Comparison of ENCODE assay signal across 8 cellular contexts in the genomic region with DNA sequence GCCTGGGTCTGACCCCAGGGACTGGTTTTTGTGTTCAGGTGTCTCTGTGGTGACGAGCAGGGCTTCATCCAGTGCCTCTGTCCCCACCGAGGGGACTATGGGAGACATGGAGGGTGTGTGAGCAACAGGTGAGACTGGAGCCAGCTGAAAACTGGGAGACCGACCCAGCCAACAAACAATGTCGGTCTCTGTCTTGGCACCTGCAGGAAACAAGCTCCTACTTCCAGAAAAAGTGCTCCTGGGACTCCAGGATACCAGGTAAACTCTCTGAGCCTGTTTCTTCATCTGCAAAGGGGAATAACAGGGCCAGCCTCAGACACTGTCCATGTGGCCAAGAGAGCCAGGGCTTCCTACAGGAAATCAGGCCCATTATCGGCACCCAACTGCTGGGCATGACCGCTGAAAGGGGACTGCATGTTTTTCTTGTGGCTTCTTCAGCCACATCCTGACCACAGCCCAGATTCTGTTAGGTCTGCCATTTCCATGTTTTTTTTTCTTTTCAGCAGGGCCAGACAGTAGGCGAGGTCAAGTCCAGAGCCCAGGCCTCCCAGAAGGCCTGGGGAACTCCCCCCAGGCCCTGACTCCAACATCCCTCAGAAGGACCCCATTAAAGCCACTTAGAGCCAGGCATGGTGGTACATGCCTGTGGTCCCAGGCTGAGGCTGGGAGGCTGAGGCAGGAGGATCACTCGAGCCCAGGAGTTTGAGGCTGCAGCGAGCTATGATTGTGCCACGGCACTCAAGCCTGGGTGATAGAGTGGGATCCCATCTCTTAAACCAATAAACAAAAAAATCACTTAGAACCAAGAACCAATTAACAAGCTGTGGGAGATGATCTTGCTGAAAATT. TPM values are rescaled to one million over a fixed set of nuclear protein-coding genes. Genes with fewer than 3 reads are reported as not detected.
A peak's percentile ranks its signal among the peaks of the same experiment; 100 is the strongest.
DNase-seq lines count a peak whose midpoint lies in the region; ATAC-seq and TF ChIP-seq lines count a peak whose summit lies in the region.

No MANE protein-coding gene starts in this region.

- dilution Hi-C loops in mammary epithelial cell (cut with HindIII; ENCODE audit: low sequenced_read_pairs) = no loop called here

- peak overlapping the region; percentile 76 for H3K9ac ChIP-seq in BLaER1
- H3K9ac ChIP-seq in OCI-LY1 (ENCODE audit: low read length) = peak overlapping the region; percentile 70
- H3K9ac ChIP-seq in mammary epithelial cell (ENCODE audit: insufficient read depth, low read length) = no peak overlapping the region

- H3K9me3 ChIP-seq in BLaER1 = no peaks in the 10 kb centered on the region
- H3K9me3 ChIP-seq in OCI-LY1 (ENCODE audit: low read length) = no peaks in the 10 kb centered on the region
- no peaks in the 10 kb centered on the region for H3K9me3 ChIP-seq in mammary epithelial cell (replicated peaks; ENCODE audit: insufficient read depth, low read length)
- H3K9me3 ChIP-seq in WERI-Rb-1 (ENCODE audit: severe bottlenecking) = no peaks in the 10 kb centered on the region

- H3F3A ChIP-seq in OCI-LY1 (ENCODE audit: insufficient read depth, low read length) = no peaks in the 10 kb centered on the region

- H3K27me3 ChIP-seq in BLaER1 (no peaks in the 10 kb centered on the region), OCI-LY1 (ENCODE audit: insufficient read depth, low read length) (no peaks in the 10 kb centered on the region), mammary epithelial cell (ENCODE audit: insufficient read depth, low read length) (no peaks in the 10 kb centered on the region), WERI-Rb-1 (ENCODE audit: insufficient read depth, low read depth, severe bottlenecking) (no peaks in the 10 kb centered on the region)

- peaks cover 11% of the 10 kb centered on the region for H3K79me2 ChIP-seq in OCI-LY1 (ENCODE audit: insufficient read depth, low read length)
- H3K79me2 ChIP-seq in mammary epithelial cell (ENCODE audit: insufficient read depth, low read length) = no peaks in the 10 kb centered on the region

- H3K4me3 ChIP-seq in BLaER1 = peak overlapping the region; percentile 69
- H3K4me3 ChIP-seq in OCI-LY1 (ENCODE audit: low read depth, low read length, poor library complexity, severe bottlenecking) = peak overlapping the region; percentile 69
- no peak overlapping the region for H3K4me3 ChIP-seq in mammary epithelial cell (replicated peaks in 1 of 3; ENCODE audit: insufficient read depth in 1 of 3, low read depth in 2 of 3, low read length in 3 of 3)
- no peak overlapping the region for H3K4me3 ChIP-seq in WERI-Rb-1 (ENCODE audit: low read depth, low read length)

- H3K4me1 Mint-ChIP-seq in nephron progenitor cell = peaks cover 58% of the 10 kb centered on the region

- no peaks in the 10 kb centered on the region for H3K27me3 Mint-ChIP-seq in nephron progenitor cell (ENCODE audit: low read depth, poor library complexity)

- H3K4me1 ChIP-seq in BLaER1 = peaks cover 47% of the 10 kb centered on the region
- peaks cover 34% of the 10 kb centered on the region for H3K4me1 ChIP-seq in OCI-LY1 (ENCODE audit: insufficient read depth, low read length, severe bottlenecking)
- H3K4me1 ChIP-seq in mammary epithelial cell (ENCODE audit: insufficient read depth, low read length) = peaks cover 9% of the 10 kb centered on the region

- peaks cover 19% of the 10 kb centered on the region for H3K36me3 ChIP-seq in BLaER1
- peaks cover 16% of the 10 kb centered on the region for H3K36me3 ChIP-seq in OCI-LY1 (ENCODE audit: insufficient read depth, low read length)
- H3K36me3 ChIP-seq in mammary epithelial cell (ENCODE audit: insufficient read depth, low read length) = no peaks in the 10 kb centered on the region
- H3K36me3 ChIP-seq in WERI-Rb-1 = no peaks in the 10 kb centered on the region

- H3K9me3 Mint-ChIP-seq in nephron progenitor cell = no peaks in the 10 kb centered on the region

- H3K4me2 ChIP-seq in BLaER1 (peak overlapping the region; percentile 95), OCI-LY1 (ENCODE audit: low read length) (peak overlapping the region; percentile 94), mammary epithelial cell (ENCODE audit: insufficient read depth, low read depth, low read length) (peak overlapping the region; percentile 40)

- CTCF ChIA-PET in mammary epithelial cell (lab: Charles Lee; ENCODE audit: low non-redundant PET) = no interaction called here

- WGBS in mammary epithelial cell (ENCODE audit: low coverage, missing lambda C conversion rate) = 70% methylated on average over 8 of the region's 10 CpGs

- peaks cover 11% of the 10 kb centered on the region for H3K36me3 Mint-ChIP-seq in nephron progenitor cell (ENCODE audit: low read depth)

- intact Hi-C loops in mammary epithelial cell (cut with micrococcal nuclease) = no loop called here

- no peak overlapping the region for H2AFZ ChIP-seq in OCI-LY1 (ENCODE audit: low read length)
- peak overlapping the region; percentile 97 for H2AFZ ChIP-seq in mammary epithelial cell (ENCODE audit: low read depth, low read length)

- BruUV-seq in mammary epithelial cell (replicated peaks; lab: Mats Ljungman, UMichigan) = TSS peak; percentile 94

- no peaks in the 10 kb centered on the region for H3K9me2 ChIP-seq in OCI-LY1 (ENCODE audit: low read depth, low read length)

- H4K20me1 ChIP-seq in BLaER1 = no peaks in the 10 kb centered on the region
- H4K20me1 ChIP-seq in OCI-LY1 (ENCODE audit: insufficient read depth, low read length) = no peaks in the 10 kb centered on the region
- no peaks in the 10 kb centered on the region for H4K20me1 ChIP-seq in mammary epithelial cell (ENCODE audit: insufficient read depth, low read length)

- peak overlapping the region; percentile 82 for H3K27ac ChIP-seq in BLaER1
- peak overlapping the region; percentile 85 for H3K27ac ChIP-seq in OCI-LY1 (ENCODE audit: low read depth, low read length, poor library complexity, severe bottlenecking)
- H3K27ac ChIP-seq in mammary epithelial cell (ENCODE audit: insufficient read depth, low read depth, low read length) = no peak overlapping the region
- H3K27ac ChIP-seq in WERI-Rb-1 = no peak overlapping the region

- in situ Hi-C loops in mammary epithelial cell (cut with MboI; ENCODE audit: low sequenced_read_pairs in 2 of 2) = no loop called here

- peak overlapping the region; percentile 89 for H3K4me3 Mint-ChIP-seq in nephron progenitor cell

- peak; percentile 13 for ATAC-seq in GM21381 (IDR thresholded peaks at IDR 0.05; ENCODE audit: unreplicated experiment)

- DNase-seq in mammary epithelial cell (peak; percentile 29), nephron progenitor cell (no peak), WERI-Rb-1 (no peak), NCI-H1092 (lab: John Stamatoyannopoulos, UW) (no peak), inferior parietal cortex (ENCODE audit: extremely low spot score) (no peak)

- TF ChIP-seq CTCF in OCI-LY1 (IDR thresholded peaks at IDR 0.05; ENCODE audit: low read length) = no peak
- TF ChIP-seq CTCF in mammary epithelial cell (conservative IDR thresholded peaks at IDR 0.05 in 1 of 2, IDR thresholded peaks at IDR 0.05 in 1 of 2; ENCODE audit: extremely low read depth in 1 of 2, insufficient read depth in 1 of 2, low read depth in 1 of 2, low read length in 2 of 2) = no peak
- TF ChIP-seq CTCF in nephron progenitor cell (IDR thresholded peaks at IDR 0.05) = no peak
- no peak for TF ChIP-seq CTCF in WERI-Rb-1 (IDR thresholded peaks at IDR 0.05; ENCODE audit: low read depth, low read length)

- H3K27ac Mint-ChIP-seq in nephron progenitor cell = peak overlapping the region; percentile 97

RNA-seq across cellular contexts. Expression of a gene that starts 0.8 kb away (rescaled TPM):
- total RNA-seq in mammary epithelial cell = 1 to 10 TPM in 1 of 2 donors, under 1 TPM in 1; 0.61 to 3.7 TPM
- 2.6 TPM for polyA plus RNA-seq in mammary epithelial cell
- not detected for polyA minus RNA-seq in mammary epithelial cell

RNA-seq across cellular contexts. Expression of a gene that starts 12.3 kb away (rescaled TPM):
- not detected for total RNA-seq in mammary epithelial cell
- not detected for polyA plus RNA-seq in mammary epithelial cell
- not detected for polyA minus RNA-seq in mammary epithelial cell

RNA-seq across cellular contexts. Expression of a gene that starts 13.6 kb away (rescaled TPM):
- 10 to 100 TPM; 32.2 to 50.1 TPM for total RNA-seq in mammary epithelial cell
- 57.2 TPM for polyA plus RNA-seq in mammary epithelial cell
- 35.2 TPM for polyA minus RNA-seq in mammary epithelial cell

RNA-seq across cellular contexts. Expression of a gene that starts 29.1 kb away (rescaled TPM):
- not detected for total RNA-seq in mammary epithelial cell
- not detected for polyA plus RNA-seq in mammary epithelial cell
- not detected for polyA minus RNA-seq in mammary epithelial cell

RNA-seq across cellular contexts. Expression of a gene that starts 42.2 kb away (rescaled TPM):
- 1 to 10 TPM in 1 of 2 donors, under 1 TPM in 1; 0.17 to 1.4 TPM for total RNA-seq in mammary epithelial cell
- 0.35 TPM for polyA plus RNA-seq in mammary epithelial cell
- polyA minus RNA-seq in mammary epithelial cell = 2.2 TPM

Comparison
In these comparisons a context has a peak if more than half of its experiments do, and no peak if none do; other contexts are left out.
1. H3K27ac ChIP-seq: peak in BLaER1 (single experiment) and OCI-LY1 (single experiment); none in mammary epithelial cell (single experiment) and WERI-Rb-1 (single experiment).
2. H3K4me2 ChIP-seq: peak in every context shown above with its lines; median percentile 95 in BLaER1; 94 in OCI-LY1; 40 in mammary epithelial cell.
3. H3K4me3 ChIP-seq: peak in BLaER1 (single experiment) and OCI-LY1 (single experiment); none in mammary epithelial cell (0 of 3) and WERI-Rb-1 (single experiment).